In the genomic region with DNA sequence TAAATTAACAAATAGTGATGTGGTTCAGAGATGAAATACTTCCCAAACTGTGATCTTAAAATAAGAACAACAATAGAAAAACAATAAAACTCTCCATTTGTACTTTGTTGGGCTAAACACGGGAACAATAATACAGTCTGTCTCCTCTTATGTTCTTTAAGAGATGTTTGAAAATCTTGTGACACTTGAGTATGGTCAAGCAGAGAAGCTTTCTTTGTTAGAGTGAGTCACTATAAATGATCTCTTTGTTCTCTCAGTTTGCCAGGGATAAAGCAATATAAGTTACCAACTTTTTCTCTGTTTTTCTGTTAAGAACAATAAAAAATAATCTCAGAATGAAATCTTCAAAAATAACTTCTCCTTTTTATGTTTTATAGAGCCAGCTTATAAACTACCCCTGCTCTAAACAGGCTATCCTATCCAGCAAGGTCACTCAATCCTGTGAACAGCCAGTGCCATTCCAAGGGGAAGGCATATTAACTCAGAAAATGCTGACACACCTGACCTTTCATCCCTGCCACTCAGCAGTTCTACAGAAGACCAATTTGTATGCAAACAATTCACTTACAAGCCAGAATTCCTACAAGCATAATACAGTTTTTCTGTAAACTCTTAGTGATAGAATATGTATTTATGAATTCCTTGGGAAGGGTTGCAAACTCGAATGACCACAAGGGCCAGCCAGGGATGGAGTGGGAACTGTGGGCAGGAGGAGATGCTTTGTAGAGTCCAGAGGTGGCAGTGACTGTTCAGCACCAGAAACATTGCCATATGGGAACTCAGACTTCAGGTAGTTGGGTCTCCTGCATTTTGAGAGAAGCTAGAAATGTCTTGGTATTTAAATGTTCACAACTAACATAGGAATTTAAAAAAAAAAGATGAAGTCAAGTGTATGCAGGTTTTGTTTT, we compare ENCODE assay signal across 17 cellular contexts. TPM values are rescaled to one million over a fixed set of nuclear protein-coding genes. Genes with fewer than 3 reads are reported as not detected.
"Had no signal": no experiment of that assay in that cellular context is flagged by ENCODE, and none has a peak within 500 bp of the region (broad histone marks: within the 10 kb centered on the region; RNA-seq: fewer than 3 reads in every experiment).

No MANE protein-coding gene starts in this region.

- H3K4me3 Mint-ChIP-seq: activated naive CD8-positive, alpha-beta T cell treated with anti-CD3 and anti-CD28 coated beads, Interleukin-2, amount 10 ng/mL, durations not matched to agents 7 days and 5 days; naive thymus-derived CD4-positive, alpha-beta T cell had no signal

- H3K27ac ChIP-seq: cardiac muscle cell, suprapubic skin, upper lobe of left lung had no signal

- H3K4me3 ChIP-seq: cardiac muscle cell, suprapubic skin, upper lobe of left lung had no signal

- H3K36me3 ChIP-seq: cardiac muscle cell, suprapubic skin, upper lobe of left lung had no signal

- ATAC-seq: naive thymus-derived CD4-positive, alpha-beta T cell had no signal

- H3K36me3 Mint-ChIP-seq: activated naive CD8-positive, alpha-beta T cell treated with anti-CD3 and anti-CD28 coated beads, Interleukin-2, amount 10 ng/mL, durations not matched to agents 7 days and 5 days; naive thymus-derived CD4-positive, alpha-beta T cell had no signal

- H3K4me1 ChIP-seq: suprapubic skin, upper lobe of left lung had no signal

- H3K27me3 ChIP-seq: cardiac muscle cell, suprapubic skin, upper lobe of left lung had no signal

- H3K4me1 Mint-ChIP-seq: activated naive CD8-positive, alpha-beta T cell treated with anti-CD3 and anti-CD28 coated beads, Interleukin-2, amount 10 ng/mL, durations not matched to agents 7 days and 5 days had no signal

- DNase-seq: activated CD4-positive, alpha-beta T cell treated with anti-CD3 and anti-CD28 coated beads, Interleukin-2, amount 50 U/mL, for 4 hours; activated effector memory CD4-positive, alpha-beta T cell treated with anti-CD3 and anti-CD28 coated beads, Interleukin-2, amount 50 U/mL, for 16 hours; activated naive CD8-positive, alpha-beta T cell treated with anti-CD3 and anti-CD28 coated beads, Interleukin-2, amount 10 ng/mL, durations not matched to agents 7 days and 5 days; activated T-cell treated with anti-CD3 and anti-CD28 coated beads, Interleukin-2, amount 50 U/mL, for 1 hour; anterior cingulate cortex; effector memory CD4-positive, alpha-beta T cell; erythroblast; hypothalamus; naive thymus-derived CD4-positive, alpha-beta T cell; stimulated activated CD4-positive, alpha-beta T cell treated with anti-CD3 and anti-CD28 coated beads, Interleukin-2, amount 100 ng/mL, for 48 hours; stimulated activated naive CD4-positive, alpha-beta T cell treated with Interleukin-2 at 50 U/mL for 16 hours; upper lobe of left lung had no signal

- H3K9me3 ChIP-seq: suprapubic skin, upper lobe of left lung had no signal

- H3K27ac Mint-ChIP-seq: activated naive CD8-positive, alpha-beta T cell treated with anti-CD3 and anti-CD28 coated beads, Interleukin-2, amount 10 ng/mL, durations not matched to agents 7 days and 5 days; naive thymus-derived CD4-positive, alpha-beta T cell had no signal

- H3K9me3 Mint-ChIP-seq: activated naive CD8-positive, alpha-beta T cell treated with anti-CD3 and anti-CD28 coated beads, Interleukin-2, amount 10 ng/mL, durations not matched to agents 7 days and 5 days; naive thymus-derived CD4-positive, alpha-beta T cell had no signal

RNA-seq across cellular contexts. Expression of gene AFM, which starts 52.2 kb away (rescaled TPM):
- total RNA-seq: activated naive CD8-positive, alpha-beta T cell treated with anti-CD3 and anti-CD28 coated beads, Interleukin-2, amount 10 ng/mL, durations not matched to agents 7 days and 5 days; cardiac muscle cell; lung microvascular endothelial cell; naive thymus-derived CD4-positive, alpha-beta T cell; posterior vena cava; suprapubic skin; T-helper 2 cell treated with Interferon-gamma antibody and Interleukin-4, amounts not matched to agents 100 ng/mL and 5 ng/mL, for 36 hours had no signal
- polyA plus RNA-seq: naive thymus-derived CD4-positive, alpha-beta T cell had no signal
